Comparison of ENCODE assay signal across 3 cellular contexts in the genomic region with DNA sequence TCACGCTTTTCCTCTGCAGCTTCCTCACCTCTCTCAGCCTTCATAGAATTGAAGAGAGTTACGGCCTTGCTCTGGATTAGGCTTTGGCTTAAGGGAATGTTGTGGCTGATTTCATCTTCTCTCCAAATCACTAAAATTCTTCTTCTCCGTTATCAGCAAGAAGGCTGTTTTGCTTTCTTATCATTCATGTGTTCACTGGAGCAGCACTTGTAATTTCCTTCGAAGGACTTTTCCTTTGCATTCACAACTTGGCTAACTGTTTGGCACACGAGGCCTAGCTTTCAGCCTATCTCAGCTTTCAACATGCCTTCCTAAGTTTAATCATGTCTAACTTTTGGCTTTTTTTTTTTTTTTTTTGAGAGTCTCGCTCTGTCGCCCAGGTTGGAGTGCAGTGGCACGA. TPM values are rescaled to one million over a fixed set of nuclear protein-coding genes. Genes with fewer than 3 reads are reported as not detected.
"Had no signal": no experiment of that assay in that cellular context is flagged by ENCODE, and none has a peak within 500 bp of the region (broad histone marks: within the 10 kb centered on the region; RNA-seq: fewer than 3 reads in every experiment).

No MANE protein-coding gene starts in this region.

RNA-seq across cellular contexts. Expression of gene HES2, which starts 47.5 kb away (rescaled TPM):
- total RNA-seq: frontal cortex, T-helper 17 cell had no signal
- polyA plus RNA-seq: fibroblast of lung had no signal

RNA-seq across cellular contexts. Expression of gene ESPN, which starts 52.4 kb away (rescaled TPM):
- total RNA-seq: fibroblast of lung, frontal cortex had no signal
- polyA plus RNA-seq: fibroblast of lung had no signal
